8 cellular contexts compared by ENCODE assay signal in genomic region chr2:134282638-134283400, GRCh38. TPM values are rescaled to one million over a fixed set of nuclear protein-coding genes. Genes with fewer than 3 reads are reported as not detected.
DNase-seq lines count a peak whose midpoint lies in the region; ATAC-seq lines count a peak whose summit lies in the region.

No MANE protein-coding gene starts in this region.

- peak; percentile 88 for ATAC-seq in HG03108 (IDR thresholded peaks at IDR 0.05; ENCODE audit: unreplicated experiment)

- H3K27ac ChIP-seq in substantia nigra (ENCODE audit: low read depth, low read length, poor library complexity, severe bottlenecking) = no peak overlapping the region

- DNase-seq in activated T-cell treated with anti-CD3 and anti-CD28 coated beads for 24 hours (ENCODE audit: low read depth) (peak; percentile 43), activated T-cell treated with anti-CD3 and anti-CD28 coated beads for 4 hours (no peak), substantia nigra (lab: John Stamatoyannopoulos, UW) (no peak), cardiac septum (ENCODE audit: low spot score) (no peak), Ammon's horn (ENCODE audit: low spot score) (no peak)
- DNase-seq in activated CD8-positive, alpha-beta memory T cell treated with anti-CD3 and anti-CD28 coated beads for 24 hours = peak; percentile 70
- DNase-seq in stimulated activated naive CD4-positive, alpha-beta T cell treated with Interleukin-2 at 50 U/mL for 16 hours (lab: John Stamatoyannopoulos, UW) = peak; percentile 51

- intact Hi-C loops in cardiac septum (cut with DNase I) = no loop called here

RNA-seq across cellular contexts. Expression of gene MGAT5, which starts 28.9 kb away (rescaled TPM):
- total RNA-seq in cardiac septum = 75.3 TPM

Comparison
In these comparisons a context has a peak if more than half of its experiments do, and no peak if none do; other contexts are left out.
1. DNase-seq: peak in activated T-cell treated with anti-CD3 and anti-CD28 coated beads for 24 hours (single experiment), activated CD8-positive, alpha-beta memory T cell treated with anti-CD3 and anti-CD28 coated beads for 24 hours (single experiment) and stimulated activated naive CD4-positive, alpha-beta T cell treated with Interleukin-2 at 50 U/mL for 16 hours (single experiment); none in activated T-cell treated with anti-CD3 and anti-CD28 coated beads for 4 hours (single experiment), substantia nigra (0 of 49), cardiac septum (single experiment) and Ammon's horn (single experiment).